28 cellular contexts compared by ENCODE assay signal in the genomic region with DNA sequence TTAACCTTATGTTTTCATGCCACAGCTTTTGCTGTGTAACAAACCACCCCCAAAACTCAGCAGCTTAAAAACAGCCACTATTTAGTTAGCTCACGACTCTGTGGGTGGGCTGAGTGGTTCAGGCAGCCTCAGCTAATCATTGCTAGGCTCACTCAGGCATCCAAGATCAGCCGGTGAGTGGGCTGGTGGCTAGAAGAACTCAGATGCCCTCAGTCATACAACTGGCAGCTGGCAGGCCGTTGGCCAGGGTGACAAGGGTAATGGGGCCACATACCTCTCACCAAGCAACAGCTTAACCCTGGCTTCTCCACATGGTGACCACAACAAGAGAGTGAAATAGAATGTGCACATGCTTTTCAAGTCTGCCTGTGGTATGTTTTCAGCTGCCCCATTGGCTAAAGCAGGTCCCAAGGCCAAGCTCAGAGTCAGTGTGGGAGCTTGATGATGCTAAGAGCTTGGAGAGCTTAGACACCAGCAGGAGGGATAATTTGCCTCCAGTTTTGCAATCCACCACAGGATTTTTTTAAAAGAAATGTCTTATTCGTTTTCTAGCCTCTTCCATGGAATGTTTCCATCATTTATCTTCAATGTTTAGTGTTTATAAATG.
DNase-seq lines count a peak whose midpoint lies in the region; ATAC-seq, FAIRE-seq and TF ChIP-seq lines count a peak whose summit lies in the region.
"Had no signal": no experiment of that assay in that cellular context is flagged by ENCODE, and none has a peak within 500 bp of the region (broad histone marks: within the 10 kb centered on the region; RNA-seq: fewer than 3 reads in every experiment).

No MANE protein-coding gene starts in this region.

- no peak overlapping the region for H3K14ac ChIP-seq in mesenchymal stem cell (ENCODE audit: low read length in 2 of 2)

- peaks cover 14% of the 10 kb centered on the region for H3K4me1 Mint-ChIP-seq in endodermal cell
- no peaks in the 10 kb centered on the region for H3K4me1 Mint-ChIP-seq in activated naive CD8-positive, alpha-beta T cell treated with anti-CD3 and anti-CD28 coated beads, Interleukin-2, amount 50 U/mL, for 24 hours

- H3K27me3 Mint-ChIP-seq in endodermal cell (ENCODE audit: insufficient read depth), result no peaks in the 10 kb centered on the region
- no peaks in the 10 kb centered on the region for H3K27me3 Mint-ChIP-seq in activated naive CD8-positive, alpha-beta T cell treated with anti-CD3 and anti-CD28 coated beads, Interleukin-2, amount 50 U/mL, for 24 hours

- TF ChIP-seq CTCF in endodermal cell (conservative IDR thresholded peaks at IDR 0.05), result no peak
- no peak for TF ChIP-seq CTCF in testis (IDR thresholded peaks at IDR 0.05)
- no peak for TF ChIP-seq CTCF in HepG2 (CRISPR knock-in tag; IDR thresholded peaks at IDR 0.05)

- H3K9me3 ChIP-seq in endodermal cell (ENCODE audit: control insufficient read depth, low read length), result no peaks in the 10 kb centered on the region
- H3K9me3 ChIP-seq in mesenchymal stem cell (ENCODE audit: control insufficient read depth, low read length), result no peaks in the 10 kb centered on the region
- H3K9me3 ChIP-seq in testis, result no peaks in the 10 kb centered on the region
- peaks cover 75% of the 10 kb centered on the region for H3K9me3 ChIP-seq in HepG2 (ENCODE audit: low read length)
- H3K9me3 ChIP-seq: BLaER1 treated with 17β-estradiol and CSF1 and Interleukin-3, amounts not matched to agents 10 nM and 100 nM; gastrocnemius medialis; SK-N-SH had no signal

- no peaks in the 10 kb centered on the region for H3K36me3 ChIP-seq in endodermal cell (ENCODE audit: control insufficient read depth, insufficient read depth, low read length)
- no peaks in the 10 kb centered on the region for H3K36me3 ChIP-seq in mesenchymal stem cell (ENCODE audit: control insufficient read depth in 1 of 2, insufficient read depth in 2 of 2, low read depth in 1 of 2, low read length in 2 of 2)
- no peaks in the 10 kb centered on the region for H3K36me3 ChIP-seq in testis (ENCODE audit: low read depth, missing control alignments)
- H3K36me3 ChIP-seq in HepG2 (replicated peaks in 1 of 2; ENCODE audit: control insufficient read depth in 1 of 2, insufficient read depth in 2 of 2, low read length in 2 of 2), result no peaks in the 10 kb centered on the region
- H3K36me3 ChIP-seq: BLaER1 treated with 17β-estradiol and CSF1 and Interleukin-3, amounts not matched to agents 10 nM and 100 nM; brain microvascular endothelial cell; gastrocnemius medialis had no signal

- no peak for FAIRE-seq in HepG2 (lab: Jason Lieb, UNC)
- FAIRE-seq: H54 had no signal

- H2AK5ac ChIP-seq in mesenchymal stem cell (ENCODE audit: low read length, severe bottlenecking), result no peak overlapping the region

- H3K4me3 Mint-ChIP-seq in endodermal cell, result no peak overlapping the region
- no peak overlapping the region for H3K4me3 Mint-ChIP-seq in activated naive CD8-positive, alpha-beta T cell treated with anti-CD3 and anti-CD28 coated beads, Interleukin-2, amount 50 U/mL, for 24 hours
- H3K4me3 Mint-ChIP-seq: activated T-cell treated with anti-CD3 and anti-CD28 coated beads, Interleukin-2, amount 50 U/mL, for 72 hours; naive thymus-derived CD8-positive, alpha-beta T cell; T-helper 1 cell treated with Interleukin-12 subunit alpha and Interleukin-12 subunit beta and Interleukin-4 antibody, amounts not matched to agents 30 μg/mL and 1 μg/mL, for 36 hours had no signal

- TF ChIP-seq EP300 in HepG2 (IDR thresholded peaks at IDR 0.05; ENCODE audit: low read depth in 2 of 2, low read length in 2 of 2) (no peak), HepG2 (CRISPR knock-in tag; IDR thresholded peaks at IDR 0.05; ENCODE audit: borderline replicate concordance) (no peak)

- H4K8ac ChIP-seq in mesenchymal stem cell (ENCODE audit: low read length), result no peak overlapping the region

- no peak overlapping the region for H3K27ac Mint-ChIP-seq in endodermal cell
- H3K27ac Mint-ChIP-seq in activated naive CD8-positive, alpha-beta T cell treated with anti-CD3 and anti-CD28 coated beads, Interleukin-2, amount 50 U/mL, for 24 hours, result no peak overlapping the region
- H3K27ac Mint-ChIP-seq: activated T-cell treated with anti-CD3 and anti-CD28 coated beads, Interleukin-2, amount 50 U/mL, for 72 hours; naive thymus-derived CD8-positive, alpha-beta T cell; T-helper 1 cell treated with Interleukin-12 subunit alpha and Interleukin-12 subunit beta and Interleukin-4 antibody, amounts not matched to agents 30 μg/mL and 1 μg/mL, for 36 hours had no signal

- H3K4me1 ChIP-seq in endodermal cell (ENCODE audit: control insufficient read depth, insufficient read depth, low read length) (peaks cover 11% of the 10 kb centered on the region), mesenchymal stem cell (ENCODE audit: control insufficient read depth, insufficient read depth, low read depth, low read length) (no peaks in the 10 kb centered on the region), testis (peaks cover 4% of the 10 kb centered on the region), HepG2 (ENCODE audit: insufficient read depth, low read length) (no peaks in the 10 kb centered on the region)
- H3K4me1 ChIP-seq: gastrocnemius medialis had no signal

- H2AFZ ChIP-seq in mesenchymal stem cell (ENCODE audit: low read depth, low read length), result no peak overlapping the region
- H2AFZ ChIP-seq in HepG2 (ENCODE audit: low read length), result no peak overlapping the region
- H2AFZ ChIP-seq: hepatocyte had no signal

- peak; percentile 39 for DNase-seq in MV-4-11 (lab: John Stamatoyannopoulos, UW)
- peak; percentile 52 for DNase-seq in endodermal cell
- DNase-seq in mesenchymal stem cell, result peak; percentile 7
- peak; percentile 30 for DNase-seq in testis
- DNase-seq in activated naive CD8-positive, alpha-beta T cell treated with anti-CD3 and anti-CD28 coated beads, Interleukin-2, amount 50 U/mL, for 24 hours, result no peak
- DNase-seq in central memory CD4-positive, alpha-beta T cell, result no peak
- DNase-seq in HepG2 (ENCODE audit: low spot score), result no peak
- DNase-seq: activated CD4-positive, alpha-beta T cell treated with anti-CD3 and anti-CD28 coated beads, Interleukin-2, amount 50 U/mL, for 48 hours; activated T-cell treated with anti-CD3 and anti-CD28 coated beads, Interleukin-2, amount 50 U/mL, for 72 hours; brain microvascular endothelial cell; Calu3; DMS79 treated with DMSO at 0.1 percent for 48 hours; gastrocnemius medialis; left colon; MM.1S; naive thymus-derived CD8-positive, alpha-beta T cell; NCI-H1417 treated with DMSO at 0.1 percent for 48 hours; NCI-H2029 treated with DMSO at 0.1 percent for 48 hours; NCI-H524; NK-92 treated with Interleukin-12 subunit alpha and Interleukin-12 subunit beta, amount 100 ng/mL, for 24 hours; nucleus accumbens; SK-N-SH; stimulated activated naive CD4-positive, alpha-beta T cell had no signal

- in situ Hi-C loops in HepG2 (cut with HindIII; ENCODE audit: extremely low pct_ligation_motif_present, low pct_unique_long_range_greater_than_20kb), result no loop called here

- no peaks in the 10 kb centered on the region for H4K20me1 ChIP-seq in HepG2 (ENCODE audit: insufficient read depth, low read length)
- H4K20me1 ChIP-seq: BLaER1 treated with 17β-estradiol and CSF1 and Interleukin-3, amounts not matched to agents 10 nM and 100 nM had no signal

- WGBS in endodermal cell (ENCODE audit: insufficient coverage in 1 of 2, insufficient read length in 1 of 2), 2 experiments, result 51 to 84% methylated on average over 3 to 4 of the region's 4 CpGs
- WGBS in mesenchymal stem cell, result 69% methylated on average over 3 of the region's 4 CpGs
- 16 to 43% methylated on average over 4 of the region's 4 CpGs for WGBS in testis, 2 donors
- 2% methylated on average over 4 of the region's 4 CpGs for WGBS in HepG2 (ENCODE audit: low lambda C conversion rate)

- no TSS peak for BruUV-seq in HepG2 (replicated peaks; lab: Mats Ljungman, UMichigan)

- POLR2A ChIA-PET in HepG2 (lab: Yijun Ruan, JAX), result no interaction called here

- intact Hi-C loops in testis (cut with DNase I; ENCODE audit: low total_unique reads), result no loop called here
- intact Hi-C loops in HepG2 (cut with micrococcal nuclease; ENCODE audit: unreplicated experiment), result no loop called here

- TF ChIP-seq RAD21 in HepG2 (CRISPR knock-in tag; IDR thresholded peaks at IDR 0.05), result no peak

- H3K27ac ChIP-seq in endodermal cell (ENCODE audit: low read depth, low read length), result no peak overlapping the region
- H3K27ac ChIP-seq in mesenchymal stem cell (ENCODE audit: low read length, poor library complexity, severe bottlenecking), result no peak overlapping the region
- H3K27ac ChIP-seq in testis, result peak overlapping the region in 1 of 2 donors; percentile 19
- H3K27ac ChIP-seq in HepG2 (ENCODE audit: extremely low read length, insufficient read depth, low read length), result no peak overlapping the region
- H3K27ac ChIP-seq: BLaER1 treated with 17β-estradiol and CSF1 and Interleukin-3, amounts not matched to agents 10 nM and 100 nM; brain microvascular endothelial cell; gastrocnemius medialis; hepatocyte had no signal

- H3K36me3 Mint-ChIP-seq in endodermal cell (ENCODE audit: low read depth), result no peaks in the 10 kb centered on the region
- H3K36me3 Mint-ChIP-seq in activated naive CD8-positive, alpha-beta T cell treated with anti-CD3 and anti-CD28 coated beads, Interleukin-2, amount 50 U/mL, for 24 hours (ENCODE audit: low read depth), result no peaks in the 10 kb centered on the region
- H3K36me3 Mint-ChIP-seq: naive thymus-derived CD8-positive, alpha-beta T cell had no signal

- no peaks in the 10 kb centered on the region for H3K79me1 ChIP-seq in mesenchymal stem cell (replicated peaks; ENCODE audit: low read length, poor library complexity, severe bottlenecking)

- no peak overlapping the region for H3K4me3 ChIP-seq in endodermal cell (ENCODE audit: low read length)
- H3K4me3 ChIP-seq in mesenchymal stem cell (ENCODE audit: insufficient read depth in 1 of 2, low read depth in 1 of 2, low read length in 2 of 2), result no peak overlapping the region
- H3K4me3 ChIP-seq in testis, result no peak overlapping the region
- no peak overlapping the region for H3K4me3 ChIP-seq in HepG2 (replicated peaks in 1 of 3; ENCODE audit: insufficient read depth in 1 of 3, low read depth in 2 of 3, low read length in 3 of 3)
- H3K4me3 ChIP-seq: BLaER1 treated with 17β-estradiol and CSF1 and Interleukin-3, amounts not matched to agents 10 nM and 100 nM; gastrocnemius medialis; hepatocyte had no signal

- no peak overlapping the region for H3K18ac ChIP-seq in mesenchymal stem cell (ENCODE audit: low read depth in 1 of 2, low read length in 2 of 2)

- H2BK120ac ChIP-seq in mesenchymal stem cell (ENCODE audit: low read depth, low read length), result no peak overlapping the region

- no peak overlapping the region for H3K4ac ChIP-seq in mesenchymal stem cell (ENCODE audit: low read depth in 1 of 2, low read length in 2 of 2)

- no peak overlapping the region for H3K4me2 ChIP-seq in mesenchymal stem cell (ENCODE audit: low read length, poor library complexity, severe bottlenecking)
- no peak overlapping the region for H3K4me2 ChIP-seq in HepG2 (ENCODE audit: low read depth, low read length)
- H3K4me2 ChIP-seq: BLaER1 treated with 17β-estradiol and CSF1 and Interleukin-3, amounts not matched to agents 10 nM and 100 nM; hepatocyte; SK-N-SH had no signal

- H3K27me3 ChIP-seq in endodermal cell (ENCODE audit: control insufficient read depth, insufficient read depth, low read length, poor library complexity, severe bottlenecking), result no peaks in the 10 kb centered on the region
- no peaks in the 10 kb centered on the region for H3K27me3 ChIP-seq in mesenchymal stem cell (ENCODE audit: control insufficient read depth in 1 of 2, insufficient read depth in 1 of 2, low read length in 2 of 2)
- no peaks in the 10 kb centered on the region for H3K27me3 ChIP-seq in testis
- H3K27me3 ChIP-seq in HepG2 (ENCODE audit: control insufficient read depth in 1 of 2, insufficient read depth in 2 of 2, low read length in 2 of 2), result no peaks in the 10 kb centered on the region
- H3K27me3 ChIP-seq: BLaER1 treated with 17β-estradiol and CSF1 and Interleukin-3, amounts not matched to agents 10 nM and 100 nM; brain microvascular endothelial cell; gastrocnemius medialis; hepatocyte had no signal

- H4K91ac ChIP-seq in mesenchymal stem cell (ENCODE audit: low read length), result no peak overlapping the region

- ATAC-seq in HG02870 (IDR thresholded peaks at IDR 0.05; ENCODE audit: unreplicated experiment) (no peak), HepG2 (no peak)
- ATAC-seq in activated naive CD8-positive, alpha-beta T cell treated with anti-CD3 and anti-CD28 coated beads, Interleukin-2, amount 50 U/mL, for 24 hours, result no peak
- ATAC-seq: activated T-cell treated with anti-CD3 and anti-CD28 coated beads, Interleukin-2, amount 50 U/mL, for 72 hours; gastrocnemius medialis; left colon; naive thymus-derived CD8-positive, alpha-beta T cell had no signal

- no peak overlapping the region for H3K23ac ChIP-seq in mesenchymal stem cell (ENCODE audit: low read length in 2 of 2)

- no peak overlapping the region for H2BK12ac ChIP-seq in mesenchymal stem cell (ENCODE audit: low read length in 2 of 2)

- no peak for TF ChIP-seq POLR2A in testis (IDR thresholded peaks at IDR 0.05)
- no peak for TF ChIP-seq POLR2A in HepG2 (IDR thresholded peaks at IDR 0.05; ENCODE audit: insufficient read depth in 1 of 2, low read depth in 2 of 2, low read length in 2 of 2)

- no peaks in the 10 kb centered on the region for H3K9me3 Mint-ChIP-seq in endodermal cell
- peaks cover 9% of the 10 kb centered on the region for H3K9me3 Mint-ChIP-seq in activated naive CD8-positive, alpha-beta T cell treated with anti-CD3 and anti-CD28 coated beads, Interleukin-2, amount 50 U/mL, for 24 hours
- H3K9me3 Mint-ChIP-seq: T-helper 1 cell treated with Interleukin-12 subunit alpha and Interleukin-12 subunit beta and Interleukin-4 antibody, amounts not matched to agents 30 μg/mL and 1 μg/mL, for 36 hours had no signal

- H3K9ac ChIP-seq in endodermal cell (ENCODE audit: extremely low read depth, low read length, poor library complexity, severe bottlenecking), result no peak overlapping the region
- H3K9ac ChIP-seq in mesenchymal stem cell (ENCODE audit: low read length), result no peak overlapping the region
- no peak overlapping the region for H3K9ac ChIP-seq in HepG2 (ENCODE audit: insufficient read depth, low read depth, low read length)
- H3K9ac ChIP-seq: BLaER1 treated with 17β-estradiol and CSF1 and Interleukin-3, amounts not matched to agents 10 nM and 100 nM; SK-N-SH had no signal

- no peaks in the 10 kb centered on the region for H3K79me2 ChIP-seq in HepG2 (ENCODE audit: insufficient read depth, low read length)
- H3K79me2 ChIP-seq: hepatocyte had no signal

- H2BK5ac ChIP-seq in mesenchymal stem cell (ENCODE audit: low read depth, low read length, poor library complexity, severe bottlenecking), result no peak overlapping the region

- no peak overlapping the region for H2BK15ac ChIP-seq in mesenchymal stem cell (ENCODE audit: low read depth, poor library complexity, severe bottlenecking)

- CTCF ChIA-PET in HepG2 (lab: Yijun Ruan, JAX; ENCODE audit: low intra/inter-chr PET ratio, low total read pairs), result no interaction called here

Comparison
In these comparisons a context has a peak if more than half of its experiments do, and no peak if none do; other contexts are left out.
1. DNase-seq: peak in MV-4-11 (single experiment), endodermal cell (single experiment), mesenchymal stem cell (single experiment) and testis (single experiment); none in activated naive CD8-positive, alpha-beta T cell treated with anti-CD3 and anti-CD28 coated beads, Interleukin-2, amount 50 U/mL, for 24 hours (single experiment), central memory CD4-positive, alpha-beta T cell (single experiment) and HepG2 (single experiment).